Comparison of ENCODE assay signal across 16 cellular contexts in genomic region chr14:20486700-20487401, GRCh38.
DNase-seq lines count a peak whose midpoint lies in the region; ATAC-seq and TF ChIP-seq lines count a peak whose summit lies in the region.
"Had no signal": no experiment of that assay in that cellular context is flagged by ENCODE, and none has a peak within 500 bp of the region (broad histone marks: within the 10 kb centered on the region; RNA-seq: fewer than 3 reads in every experiment).

No MANE protein-coding gene starts in this region.

- H3K4me1 ChIP-seq in MM.1S (ENCODE audit: low read length) = 0 out of 2 replicates have a peak, but pooled peaks cover 9% of the 10 kb centered on the region

- no peak overlapping the region for H3K9ac ChIP-seq in MM.1S (ENCODE audit: low read length)

- no peak for TF ChIP-seq CTCF in MM.1S (IDR thresholded peaks at IDR 0.05; ENCODE audit: low read length)

- H2AFZ ChIP-seq in MM.1S (ENCODE audit: low read length) = no peak overlapping the region

- H3K4me2 ChIP-seq in MM.1S (ENCODE audit: low read depth, low read length) = no peak overlapping the region

- H3K27ac ChIP-seq in MM.1S (ENCODE audit: low read length) = no peak overlapping the region
- H3K27ac ChIP-seq: cardiac muscle cell, SJCRH30, thyroid gland had no signal

- H3K27me3 ChIP-seq in MM.1S (replicated peaks; ENCODE audit: insufficient read depth, low read length) = no peaks in the 10 kb centered on the region
- H3K27me3 ChIP-seq: cardiac muscle cell, thyroid gland had no signal

- DNase-seq in NOMO-1 (lab: John Stamatoyannopoulos, UW; ENCODE audit: unreplicated experiment in 2 of 2) = peak; percentile 19 to 30
- no peak for DNase-seq in NOMO-1 treated with dmso at 0.1 percent for 144 hours (lab: John Stamatoyannopoulos, UW; ENCODE audit: unreplicated experiment)
- DNase-seq in GDM1 (lab: John Stamatoyannopoulos, UW) = peak; percentile 35
- DNase-seq in SKM-1 treated with dmso at 0.1 percent for 144 hours (lab: John Stamatoyannopoulos, UW; ENCODE audit: unreplicated experiment) = peak; percentile 43
- DNase-seq in erythroblast (lab: John Stamatoyannopoulos, UW) = peak; percentile 27 to 59
- DNase-seq in NCI-H524 treated with DMSO at 0.1 percent for 48 hours (lab: John Stamatoyannopoulos, UW) = no peak
- no peak for DNase-seq in MM.1S
- DNase-seq: 8988T, EL, hippocampal formation, NCI-H1105 treated with DMSO at 0.1 percent for 48 hours, SJCRH30, thyroid gland had no signal

- H3K9me3 ChIP-seq in MM.1S (replicated peaks; ENCODE audit: insufficient read depth, low read length) = no peaks in the 10 kb centered on the region
- H3K9me3 ChIP-seq: SJCRH30, thyroid gland had no signal

- no peak for TF ChIP-seq POLR2A in erythroblast (IDR thresholded peaks at IDR 0.05; ENCODE audit: low read length)

- H3K9me2 ChIP-seq in MM.1S (replicated peaks; ENCODE audit: insufficient read depth, low read length) = no peaks in the 10 kb centered on the region

- no peaks in the 10 kb centered on the region for H3K79me2 ChIP-seq in MM.1S (ENCODE audit: low read length)

- H4K20me1 ChIP-seq in MM.1S (ENCODE audit: insufficient read depth, low read length) = no peaks in the 10 kb centered on the region

- no peak for ATAC-seq in GM19463 (IDR thresholded peaks at IDR 0.05; ENCODE audit: unreplicated experiment)
- ATAC-seq: sciatic nerve had no signal

- H3K4me3 ChIP-seq in MM.1S (ENCODE audit: low read length) = no peak overlapping the region
- H3K4me3 ChIP-seq: cardiac muscle cell, SJCRH30, thyroid gland had no signal

- peaks cover 9% of the 10 kb centered on the region for H3F3A ChIP-seq in MM.1S (ENCODE audit: insufficient read depth, low read length)

- H3K36me3 ChIP-seq in MM.1S (replicated peaks; ENCODE audit: insufficient read depth, low read length) = no peaks in the 10 kb centered on the region
- H3K36me3 ChIP-seq: cardiac muscle cell, SJCRH30, thyroid gland had no signal

Comparison
In these comparisons a context has a peak if more than half of its experiments do, and no peak if none do; other contexts are left out.
1. DNase-seq: peak in NOMO-1 (2 of 2), GDM1 (single experiment), SKM-1 treated with dmso at 0.1 percent for 144 hours (single experiment) and erythroblast (2 of 2); none in NOMO-1 treated with dmso at 0.1 percent for 144 hours (single experiment), NCI-H524 treated with DMSO at 0.1 percent for 48 hours (single experiment) and MM.1S (single experiment).